In genomic region chr1:41898191-41898713, GRCh38 we compare ENCODE assay signal across 8 cellular contexts. TPM values are rescaled to one million over a fixed set of nuclear protein-coding genes. Genes with fewer than 3 reads are reported as not detected.
DNase-seq lines count a peak whose midpoint lies in the region; ATAC-seq, FAIRE-seq and TF ChIP-seq lines count a peak whose summit lies in the region.

No MANE protein-coding gene starts in this region.

- peaks cover 5% of the 10 kb centered on the region for H3K9me3 Mint-ChIP-seq in glutamatergic neuron (ENCODE audit: unreplicated experiment)

- H3K27me3 Mint-ChIP-seq in glutamatergic neuron (ENCODE audit: unreplicated experiment), result peaks cover 5% of the 10 kb centered on the region

- H3K79me2 ChIP-seq in mesendoderm (ENCODE audit: control insufficient read depth, insufficient read depth, low read length), result no peaks in the 10 kb centered on the region

- no peak for TF ChIP-seq CTCF in glutamatergic neuron (IDR thresholded peaks at IDR 0.05; ENCODE audit: partially characterized antibody, unreplicated experiment)

- no peak overlapping the region for H3K4me2 ChIP-seq in mesendoderm (ENCODE audit: low read length)

- H3K27me3 ChIP-seq in mesendoderm (ENCODE audit: insufficient read depth, low read length, poor library complexity), result no peaks in the 10 kb centered on the region

- no peak overlapping the region for H2AK5ac ChIP-seq in mesendoderm (ENCODE audit: low read length)

- ATAC-seq in GM18517 (IDR thresholded peaks at IDR 0.05; ENCODE audit: unreplicated experiment), result no peak

- no peaks in the 10 kb centered on the region for H3K36me3 Mint-ChIP-seq in glutamatergic neuron (ENCODE audit: unreplicated experiment)

- FAIRE-seq in RCC 7860 (lab: Jason Lieb, UNC), result no peak

- no peak overlapping the region for H3K18ac ChIP-seq in mesendoderm (ENCODE audit: low read length)

- H3K4me3 Mint-ChIP-seq in glutamatergic neuron (ENCODE audit: unreplicated experiment), result no peak overlapping the region

- no peak overlapping the region for H2BK15ac ChIP-seq in mesendoderm (replicated peaks; ENCODE audit: low read depth)

- no peak overlapping the region for H4K8ac ChIP-seq in mesendoderm (ENCODE audit: low read depth, low read length)

- WGBS in mesendoderm (ENCODE audit: extremely low coverage, insufficient coverage, low lambda C conversion rate), result no CpG with 5 or more reads among the region's 6 CpGs

- DNase-seq in AG08395 (ENCODE audit: low spot score) (peak; percentile 37), RCC 7860 (ENCODE audit: low spot score) (peak; percentile 62), mesendoderm (peak; percentile 51), NAMALWA (ENCODE audit: low spot score) (no peak), glutamatergic neuron (no peak), hypothalamus (lab: John Stamatoyannopoulos, UW) (no peak)
- peak; percentile 70 for DNase-seq in activated naive CD4-positive, alpha-beta T cell treated with Interleukin-2 at 50 U/mL for 16 hours

- no peak overlapping the region for H3K27ac ChIP-seq in mesendoderm (ENCODE audit: low read depth, low read length)

- H3K4me1 Mint-ChIP-seq in glutamatergic neuron (ENCODE audit: low read depth, unreplicated experiment), result peaks cover 4% of the 10 kb centered on the region

- H3K27ac Mint-ChIP-seq in glutamatergic neuron (ENCODE audit: unreplicated experiment), result no peak overlapping the region

- H3K4me1 ChIP-seq in mesendoderm (ENCODE audit: control insufficient read depth, low read depth, low read length), result peaks cover 14% of the 10 kb centered on the region

- no peak overlapping the region for H2BK5ac ChIP-seq in mesendoderm (ENCODE audit: low read length)

- no peak overlapping the region for H3K56ac ChIP-seq in mesendoderm (ENCODE audit: low read length)

- H3K4me3 ChIP-seq in mesendoderm (ENCODE audit: low read length), result no peak overlapping the region

- no peak overlapping the region for H2BK120ac ChIP-seq in mesendoderm (ENCODE audit: low read depth, low read length)

- no peaks in the 10 kb centered on the region for H3K79me1 ChIP-seq in mesendoderm (ENCODE audit: low read length)

- H3K36me3 ChIP-seq in mesendoderm (ENCODE audit: control insufficient read depth, insufficient read depth, low read length), result no peaks in the 10 kb centered on the region

- H3K9ac ChIP-seq in mesendoderm (ENCODE audit: low read length), result no peak overlapping the region

- no peak overlapping the region for H3K4ac ChIP-seq in mesendoderm (ENCODE audit: low read depth, low read length)

- H4K5ac ChIP-seq in mesendoderm (ENCODE audit: low read length), result no peak overlapping the region

- no peak overlapping the region for H3K23ac ChIP-seq in mesendoderm (ENCODE audit: low read length)

RNA-seq across cellular contexts. Expression of gene HIVEP3, which starts 20.5 kb away (rescaled TPM):
- polyA plus RNA-seq in mesendoderm (2013, experiment 1 of 2), result 1.1 TPM
- 1.3 TPM for polyA plus RNA-seq in mesendoderm (2013, experiment 2 of 2)
- 15.1 TPM for total RNA-seq in glutamatergic neuron (ENCODE audit: unreplicated experiment)

Comparison
In these comparisons a context has a peak if more than half of its experiments do, and no peak if none do; other contexts are left out.
1. DNase-seq: peak in AG08395 (single experiment), RCC 7860 (single experiment), activated naive CD4-positive, alpha-beta T cell treated with Interleukin-2 at 50 U/mL for 16 hours (single experiment) and mesendoderm (single experiment); none in NAMALWA (single experiment), glutamatergic neuron (single experiment) and hypothalamus (0 of 51).